ENCODE assay signal across 8 cellular contexts in genomic region chr9:105245720-105246161, GRCh38. TPM values are rescaled to one million over a fixed set of nuclear protein-coding genes. Genes with fewer than 3 reads are reported as not detected.
DNase-seq lines count a peak whose midpoint lies in the region; ATAC-seq and TF ChIP-seq lines count a peak whose summit lies in the region.

No MANE protein-coding gene starts in this region.

- H3K27ac ChIP-seq in DOHH2 (ENCODE audit: low read depth, low read length): no peak overlapping the region
- no peak overlapping the region for H3K27ac ChIP-seq in Panc1 (ENCODE audit: low read length)
- peak overlapping the region; percentile 81 to 84 (median 82) for H3K27ac ChIP-seq in esophagus muscularis mucosa (replicated peaks in 1 of 4)
- peak overlapping the region; percentile 92 for H3K27ac ChIP-seq in trophoblast cell (ENCODE audit: low read depth, low read length)

- H3K36me3 ChIP-seq in DOHH2 (ENCODE audit: control insufficient read depth, low read length) (no peaks in the 10 kb centered on the region), Panc1 (ENCODE audit: control insufficient read depth, insufficient read depth, low read length) (no peaks in the 10 kb centered on the region), esophagus muscularis mucosa (no peaks in the 10 kb centered on the region), trophoblast cell (ENCODE audit: control insufficient read depth in 1 of 2, insufficient read depth in 2 of 2, low read length in 2 of 2) (no peaks in the 10 kb centered on the region)

- H3K79me2 ChIP-seq in DOHH2 (ENCODE audit: control insufficient read depth, low read length): peaks cover 56% of the 10 kb centered on the region
- H3K79me2 ChIP-seq in trophoblast cell (ENCODE audit: control insufficient read depth, insufficient read depth, low read length, poor library complexity): peaks cover 5% of the 10 kb centered on the region

- POLR2A ChIA-PET in Panc1 (lab: Charles Lee): no interaction called here

- H3K9me3 ChIP-seq in DOHH2 (ENCODE audit: control insufficient read depth, insufficient read depth, low read length): no peaks in the 10 kb centered on the region
- H3K9me3 ChIP-seq in Panc1 (ENCODE audit: control insufficient read depth, insufficient read depth, low read depth, low read length): no peaks in the 10 kb centered on the region
- no peaks in the 10 kb centered on the region for H3K9me3 ChIP-seq in esophagus muscularis mucosa
- no peaks in the 10 kb centered on the region for H3K9me3 ChIP-seq in trophoblast cell (ENCODE audit: insufficient read depth, low read depth, low read length)

- peaks cover 18% of the 10 kb centered on the region for H3K79me1 ChIP-seq in trophoblast cell (ENCODE audit: low read length)

- BruUV-seq in Panc1 (replicated peaks; lab: Mats Ljungman, UMichigan): no TSS peak

- H3K27me3 ChIP-seq in DOHH2 (ENCODE audit: control insufficient read depth, low read length) (peaks cover 26% of the 10 kb centered on the region), Panc1 (ENCODE audit: control insufficient read depth, insufficient read depth, low read length) (no peaks in the 10 kb centered on the region; the same call in none of the 2 replicates), esophagus muscularis mucosa (no peaks in the 10 kb centered on the region), trophoblast cell (ENCODE audit: insufficient read depth, low read length) (no peaks in the 10 kb centered on the region)

- H3K4me3 ChIP-seq in DOHH2 (ENCODE audit: low read length) (peak overlapping the region; percentile 83), Panc1 (ENCODE audit: low read depth in 2 of 2, low read length in 2 of 2) (peak overlapping the region; percentile 54 to 61), esophagus muscularis mucosa (peak overlapping the region; percentile 82 to 94 (median 86)), trophoblast cell (ENCODE audit: low read depth, low read length) (peak overlapping the region; percentile 92)

- peak overlapping the region; percentile 42 for H2AFZ ChIP-seq in trophoblast cell (ENCODE audit: insufficient read depth, low read length, poor library complexity)

- 5% methylated on average over 10 of the region's 10 CpGs for WGBS in esophagus muscularis mucosa
- WGBS in trophoblast cell (ENCODE audit: extremely low coverage, insufficient coverage, insufficient read length): no CpG with 5 or more reads among the region's 10 CpGs

- DNase-seq in Panc1 (ENCODE audit: low read depth, low spot score) (no peak), esophagus muscularis mucosa (ENCODE audit: extremely low spot score) (no peak), trophoblast cell (no peak), NCI-H128 (lab: John Stamatoyannopoulos, UW; ENCODE audit: unreplicated experiment) (no peak)
- DNase-seq in stimulated activated naive CD4-positive, alpha-beta T cell treated with Interleukin-2 at 50 U/mL for 16 hours (lab: John Stamatoyannopoulos, UW): no peak

- peaks cover 20% of the 10 kb centered on the region for H3F3A ChIP-seq in DOHH2 (ENCODE audit: control insufficient read depth, insufficient read depth)

- H3K4me2 ChIP-seq in DOHH2 (ENCODE audit: low read length) (peak overlapping the region; percentile 83), trophoblast cell (ENCODE audit: low read length) (peak overlapping the region; percentile 86)

- no peak for TF ChIP-seq CTCF in DOHH2 (IDR thresholded peaks at IDR 0.05; ENCODE audit: low read depth, low read length, poor library complexity, severe bottlenecking)
- TF ChIP-seq CTCF in Panc1 (IDR thresholded peaks at IDR 0.05): no peak
- no peak for TF ChIP-seq CTCF in esophagus muscularis mucosa (IDR thresholded peaks at IDR 0.05)

- no peak overlapping the region for H3K23ac ChIP-seq in trophoblast cell (ENCODE audit: low read length)

- H2BK12ac ChIP-seq in trophoblast cell (ENCODE audit: low read length): no peak overlapping the region

- H3K9ac ChIP-seq in trophoblast cell (ENCODE audit: low read length): no peak overlapping the region

- peak overlapping the region; percentile 81 for H4K8ac ChIP-seq in trophoblast cell (ENCODE audit: low read depth, low read length)

- peak overlapping the region; percentile 88 for H3K18ac ChIP-seq in trophoblast cell (ENCODE audit: low read length)

- no peak overlapping the region for H2BK5ac ChIP-seq in trophoblast cell (ENCODE audit: low read depth, low read length, poor library complexity)

- peaks cover 6% of the 10 kb centered on the region; the same call in 1 of the 2 replicates for H4K20me1 ChIP-seq in DOHH2 (ENCODE audit: control insufficient read depth, insufficient read depth, low read depth, low read length)

- no peak overlapping the region for H2AK5ac ChIP-seq in trophoblast cell (ENCODE audit: low read length)

- H3K4ac ChIP-seq in trophoblast cell (ENCODE audit: low read depth, low read length): peak overlapping the region; percentile 88

- no peak for TF ChIP-seq POLR2A in esophagus muscularis mucosa (IDR thresholded peaks at IDR 0.05; ENCODE audit: low read depth)
- no peak for TF ChIP-seq POLR2A in GM18505 (IDR thresholded peaks at IDR 0.05; ENCODE audit: borderline replicate concordance, extremely low read depth, insufficient read depth, insufficient read length)

- peak overlapping the region; percentile 84 for H2BK120ac ChIP-seq in trophoblast cell (ENCODE audit: insufficient read depth, low read length, poor library complexity)

- H3K4me1 ChIP-seq in DOHH2 (ENCODE audit: control insufficient read depth, low read length): peaks cover 36% of the 10 kb centered on the region
- peaks cover 3% of the 10 kb centered on the region; the same call in 1 of the 2 replicates for H3K4me1 ChIP-seq in Panc1 (ENCODE audit: control insufficient read depth, insufficient read depth, low read length)
- peaks cover 9 to 55% (median 49%) of the 10 kb centered on the region in 4 donors for H3K4me1 ChIP-seq in esophagus muscularis mucosa
- peaks cover 3 to 5% of the 10 kb centered on the region in 2 experiments for H3K4me1 ChIP-seq in trophoblast cell (ENCODE audit: control insufficient read depth in 1 of 2, insufficient read depth in 2 of 2, low read length in 2 of 2)

- no peak for TF ChIP-seq EP300 in esophagus muscularis mucosa (IDR thresholded peaks at IDR 0.05)

- in situ Hi-C loops in Panc1 (cut with HindIII; ENCODE audit: low pct_unique_long_range_greater_than_20kb, low sequenced_read_pairs): no loop called here

- intact Hi-C loops in Panc1 (cut with micrococcal nuclease; ENCODE audit: unreplicated experiment) (loop anchor here (10.0 kb wide), 1 partner anchor 169 kb away; no protein-coding TSS in a partner anchor), esophagus muscularis mucosa (cut with DNase I) (loop anchor here (10.0 kb wide), 1 partner anchor 271 kb away; no protein-coding TSS in a partner anchor)

- H4K91ac ChIP-seq in trophoblast cell (ENCODE audit: low read depth, low read length): peak overlapping the region; percentile 98

- ATAC-seq in Panc1 (no peak), GM18505 (IDR thresholded peaks at IDR 0.05; ENCODE audit: unreplicated experiment) (no peak), HG03460 (IDR thresholded peaks at IDR 0.05; ENCODE audit: unreplicated experiment) (no peak)

- H4K12ac ChIP-seq in trophoblast cell (ENCODE audit: low read depth, low read length): no peak overlapping the region

- H3K9me2 ChIP-seq in DOHH2 (replicated peaks; ENCODE audit: control insufficient read depth, low read length): no peaks in the 10 kb centered on the region

- CTCF ChIA-PET in Panc1 (lab: Charles Lee): interaction anchor here (0.7 kb wide), 1 partner anchor 85 kb away, joined by 3 read pairs; no protein-coding TSS in a partner anchor

- H3K14ac ChIP-seq in trophoblast cell (ENCODE audit: low read length): no peak overlapping the region

RNA-seq across cellular contexts. Expression of gene SLC44A1, which starts 1.3 kb away (rescaled TPM):
- total RNA-seq in Panc1 (2021; ENCODE audit: unreplicated experiment) (8.7 TPM), esophagus muscularis mucosa (10 to 100 TPM; 25.7 to 37.8 (median 28.3) TPM)
- 3.9 TPM for polyA plus RNA-seq in Panc1 (2012; ENCODE audit: insufficient read length)
- polyA plus RNA-seq in trophoblast cell (2013): 26.0 and 26.8 TPM in 2 replicates

Comparison
In these comparisons a context has a peak if more than half of its experiments do, and no peak if none do; other contexts are left out.
1. H3K27ac ChIP-seq: peak in esophagus muscularis mucosa (4 of 4) and trophoblast cell (single experiment); none in DOHH2 (single experiment) and Panc1 (single experiment).
2. Peak in every context shown above with its lines, with median percentiles within 50 percentile points of each other: H3K4me3 ChIP-seq.